In genomic region chr13:113002206-113002821, GRCh38 we compare ENCODE assay signal across 8 cellular contexts. TPM values are rescaled to one million over a fixed set of nuclear protein-coding genes. Genes with fewer than 3 reads are reported as not detected.
DNase-seq lines count a peak whose midpoint lies in the region; ATAC-seq and TF ChIP-seq lines count a peak whose summit lies in the region.

No MANE protein-coding gene starts in this region.

- no peaks in the 10 kb centered on the region for H4K20me1 ChIP-seq in H9 (ENCODE audit: control insufficient read depth, insufficient read depth, insufficient read length)

- H3K4me3 Mint-ChIP-seq in H9 = peak overlapping the region in 1 of 2 experiments; percentile 11; a peak in 1 of 5 replicates
- H3K4me3 Mint-ChIP-seq in endothelial cell (ENCODE audit: unreplicated experiment) = no peak overlapping the region

- DNase-seq in H9 (peak; percentile 81), NCI-H2227 treated with DMSO at 0.1 percent for 48 hours (lab: John Stamatoyannopoulos, UW) (peak; percentile 7), endothelial cell (ENCODE audit: low spot score) (peak; percentile 51), retinal pigment epithelial cell (ENCODE audit: low read depth) (peak; percentile 7), GM10248 (ENCODE audit: extremely low spot score) (no peak)
- no peak for DNase-seq in activated naive CD4-positive, alpha-beta T cell treated with anti-CD3 and anti-CD28 coated beads, Interleukin-2, amount 50 U/mL, for 72 hours (ENCODE audit: low spot score in 2 of 2)

- H3K79me1 ChIP-seq in H9 (ENCODE audit: insufficient read depth, low read depth, low read length, poor library complexity, severe bottlenecking) = no peaks in the 10 kb centered on the region

- H3K56ac ChIP-seq in H9 (ENCODE audit: insufficient read length, low read depth, low read length) = no peak overlapping the region

- H3K4me1 ChIP-seq in H9 (ENCODE audit: insufficient read depth, low read length) = no peaks in the 10 kb centered on the region

- H3K4ac ChIP-seq in H9 (ENCODE audit: low read depth, low read length) = no peak overlapping the region

- no peak overlapping the region for H3T11ph ChIP-seq in H9 (ENCODE audit: low read length)

- TF ChIP-seq CTCF in H9 (conservative IDR thresholded peaks at IDR 0.05) (peak; percentile 76), endothelial cell (IDR thresholded peaks at IDR 0.05; ENCODE audit: unreplicated experiment) (peak; percentile 41), retinal pigment epithelial cell (conservative IDR thresholded peaks at IDR 0.05; ENCODE audit: low read depth, low read length) (peak; percentile 68), GM10248 (IDR thresholded peaks at IDR 0.05; ENCODE audit: control extremely low read depth, extremely low read depth, low read depth, missing control alignments) (no peak)

- H3K14ac ChIP-seq in H9 (ENCODE audit: insufficient read depth, low read length) = no peak overlapping the region; the same call in 1 of the 2 replicates

- no peaks in the 10 kb centered on the region; the same call in none of the 2 replicates for H3K27me3 Mint-ChIP-seq in H9 (ENCODE audit: low read depth)
- H3K27me3 Mint-ChIP-seq in endothelial cell (ENCODE audit: unreplicated experiment) = peaks cover 29% of the 10 kb centered on the region

- H4K5ac ChIP-seq in H9 (ENCODE audit: insufficient read length, low read depth, low read length) = no peak overlapping the region

- H2BK20ac ChIP-seq in H9 (ENCODE audit: low read depth, low read length, poor library complexity, severe bottlenecking) = no peak overlapping the region

- CTCF ChIA-PET in GM10248 (lab: Yijun Ruan, JAX) = no interaction called here

- H3K79me2 ChIP-seq in H9 (ENCODE audit: insufficient read depth, low read length) = no peaks in the 10 kb centered on the region; the same call in 1 of the 2 replicates

- H3K23me2 ChIP-seq in H9 (ENCODE audit: insufficient read length, low read depth, low read length, poor library complexity, severe bottlenecking) = no peaks in the 10 kb centered on the region

- no peaks in the 10 kb centered on the region for H3K9me3 ChIP-seq in H9 (ENCODE audit: control insufficient read depth, low read depth, low read length)

- ATAC-seq in HG03342 (IDR thresholded peaks at IDR 0.05; ENCODE audit: unreplicated experiment) = no peak
- ATAC-seq in HG03520 (IDR thresholded peaks at IDR 0.05; ENCODE audit: unreplicated experiment) = no peak
- no peak for ATAC-seq in activated naive CD4-positive, alpha-beta T cell treated with anti-CD3 and anti-CD28 coated beads, Interleukin-2, amount 50 U/mL, for 72 hours

- no peak overlapping the region for H4K8ac ChIP-seq in H9 (replicated peaks; ENCODE audit: insufficient read length, low read depth, low read length)

- no peak overlapping the region for H2BK5ac ChIP-seq in H9 (ENCODE audit: insufficient read length, low read length)

- H3K4me1 Mint-ChIP-seq in H9 (peaks cover 0 to 14% of the 10 kb centered on the region in 2 experiments; a peak in 1 of 4 replicates), endothelial cell (ENCODE audit: unreplicated experiment) (peaks cover 6% of the 10 kb centered on the region)

- no peak overlapping the region for H3K27ac ChIP-seq in H9 (ENCODE audit: insufficient read length, low read depth, low read length)

- no peak overlapping the region for H3K18ac ChIP-seq in H9 (ENCODE audit: insufficient read length, low read depth, low read length)

- H3K27ac Mint-ChIP-seq in H9 (peak overlapping the region in 1 of 3 experiments; percentile 57; a peak in 1 of 7 replicates), endothelial cell (ENCODE audit: unreplicated experiment) (no peak overlapping the region)
- no peak overlapping the region for H3K27ac Mint-ChIP-seq in activated naive CD4-positive, alpha-beta T cell treated with anti-CD3 and anti-CD28 coated beads, Interleukin-2, amount 50 U/mL, for 72 hours

- H3K9ac ChIP-seq in H9 (ENCODE audit: extremely low read depth, insufficient read length, low read length) = no peak overlapping the region

- H3K4me2 ChIP-seq in H9 (ENCODE audit: insufficient read depth, insufficient read length, low read length) = no peak overlapping the region

- POLR2A ChIA-PET in GM10248 (lab: Yijun Ruan, JAX) = no interaction called here

- H2AK5ac ChIP-seq in H9 (ENCODE audit: insufficient read length, low read length) = no peak overlapping the region

- H3K4me3 ChIP-seq in retinal pigment epithelial cell (ENCODE audit: low read length) = peak overlapping the region; percentile 59

- no peaks in the 10 kb centered on the region for H3K27me3 ChIP-seq in H9 (ENCODE audit: insufficient read depth, low read length)

- H3K9me3 Mint-ChIP-seq in H9 (peaks cover 3 to 4% of the 10 kb centered on the region in 2 experiments; a peak in 3 of 5 replicates), endothelial cell (ENCODE audit: unreplicated experiment) (no peaks in the 10 kb centered on the region)
- no peaks in the 10 kb centered on the region for H3K9me3 Mint-ChIP-seq in activated naive CD4-positive, alpha-beta T cell treated with anti-CD3 and anti-CD28 coated beads, Interleukin-2, amount 50 U/mL, for 72 hours

- no peak overlapping the region for H2BK15ac ChIP-seq in H9 (ENCODE audit: low read depth, low read length)

- no peak overlapping the region for H2AFZ ChIP-seq in H9 (ENCODE audit: low read length)

- H3K36me3 Mint-ChIP-seq in H9 (ENCODE audit: insufficient read depth in 1 of 3, low read depth in 3 of 3) (peaks cover 0 to 10% (median 6%) of the 10 kb centered on the region in 3 experiments), endothelial cell (ENCODE audit: low read depth, unreplicated experiment) (peaks cover 4% of the 10 kb centered on the region)
- no peaks in the 10 kb centered on the region for H3K36me3 Mint-ChIP-seq in activated naive CD4-positive, alpha-beta T cell treated with anti-CD3 and anti-CD28 coated beads, Interleukin-2, amount 50 U/mL, for 72 hours

- H4K91ac ChIP-seq in H9 (ENCODE audit: insufficient read length, low read depth, low read length) = no peak overlapping the region

- H2BK120ac ChIP-seq in H9 (ENCODE audit: low read depth, low read length, poor library complexity, severe bottlenecking) = no peak overlapping the region

- H3K23ac ChIP-seq in H9 (ENCODE audit: insufficient read length, low read depth, low read length) = no peak overlapping the region

- WGBS in H9 (ENCODE audit: extremely low coverage, insufficient read length, low lambda C conversion rate) = no CpG with 5 or more reads among the region's 14 CpGs

- H2BK12ac ChIP-seq in H9 (ENCODE audit: insufficient read length, low read depth, low read length) = no peak overlapping the region

RNA-seq across cellular contexts. Expression of gene MCF2L, which starts 33.3 kb away (rescaled TPM):
- total RNA-seq in H9 (2021) = 17.0 and 18.5 TPM in 2 replicates
- 16.5 TPM for total RNA-seq in endothelial cell (ENCODE audit: unreplicated experiment)
- 10 to 100 TPM in 1 of 2 donors, 1 to 10 TPM in 1; 4.8 to 14.2 TPM for total RNA-seq in activated naive CD4-positive, alpha-beta T cell treated with anti-CD3 and anti-CD28 coated beads, Interleukin-2, amount 50 U/mL, for 72 hours

Comparison
In these comparisons a context has a peak if more than half of its experiments do, and no peak if none do; other contexts are left out.
1. DNase-seq: peak in H9 (single experiment), NCI-H2227 treated with DMSO at 0.1 percent for 48 hours (single experiment), endothelial cell (single experiment) and retinal pigment epithelial cell (single experiment); none in GM10248 (single experiment) and activated naive CD4-positive, alpha-beta T cell treated with anti-CD3 and anti-CD28 coated beads, Interleukin-2, amount 50 U/mL, for 72 hours (0 of 2).